ENCODE assay signal across 8 cellular contexts in the genomic region with DNA sequence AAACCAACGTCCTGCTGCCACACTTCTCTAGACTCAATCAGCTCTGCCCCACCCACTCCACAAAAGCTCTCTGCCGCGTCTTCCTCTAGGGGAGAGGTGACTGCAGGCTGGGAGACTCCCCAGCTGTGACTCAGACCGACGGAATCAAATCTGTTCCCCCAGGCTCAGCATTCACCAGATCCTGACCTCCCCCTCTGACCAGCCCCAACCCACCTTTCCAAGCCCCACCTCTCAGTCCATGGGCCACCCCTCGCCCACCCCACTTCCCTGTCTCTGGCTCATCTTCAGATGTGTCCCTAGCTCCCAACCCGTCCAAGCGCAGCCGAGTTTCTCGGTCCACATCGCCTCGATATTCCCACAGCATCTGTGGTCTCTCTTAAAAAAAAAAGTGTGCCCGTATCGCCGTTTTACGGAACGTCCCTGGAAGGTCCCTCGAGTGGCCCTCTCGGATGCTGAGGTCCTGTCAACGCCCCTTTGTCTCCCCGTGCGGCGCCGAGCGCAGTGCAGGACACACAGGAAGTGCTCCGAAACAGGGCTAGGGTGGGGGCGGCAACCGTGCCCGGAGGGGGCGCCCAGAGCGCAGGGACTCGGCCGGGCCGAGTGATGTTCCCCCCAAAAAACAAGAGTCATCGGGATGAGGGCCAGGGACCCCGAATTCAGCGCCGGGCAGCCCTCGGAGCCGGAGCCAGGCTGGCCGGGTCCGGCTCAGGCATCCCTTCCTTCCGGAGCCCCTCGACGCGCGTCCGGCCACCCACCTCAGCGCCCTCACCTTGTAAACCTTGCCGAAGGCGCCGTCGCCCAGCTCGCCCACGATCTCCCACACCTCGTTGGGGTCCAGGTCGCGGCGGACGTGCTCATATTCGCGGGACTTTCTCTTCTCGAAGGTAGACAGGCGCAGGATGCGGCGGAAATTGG. TPM values are rescaled to one million over a fixed set of nuclear protein-coding genes. Genes with fewer than 3 reads are reported as not detected.
DNase-seq lines count a peak whose midpoint lies in the region; ATAC-seq and TF ChIP-seq lines count a peak whose summit lies in the region.

No MANE protein-coding gene starts in this region.

- peaks cover 13 to 18% of the 10 kb centered on the region in 2 donors for H3K4me1 ChIP-seq in mucosa of rectum (ENCODE audit: control insufficient read depth in 2 of 2, insufficient read depth in 2 of 2, low read length in 2 of 2)
- peaks cover 6 to 60% (median 39%) of the 10 kb centered on the region in 4 donors for H3K4me1 ChIP-seq in stomach

- no peak for TF ChIP-seq POLR2A in stomach (IDR thresholded peaks at IDR 0.05)

- H3K4me1 Mint-ChIP-seq in endothelial cell (ENCODE audit: unreplicated experiment) = peaks cover 30% of the 10 kb centered on the region

- H3K27me3 Mint-ChIP-seq in endothelial cell (ENCODE audit: unreplicated experiment) = peaks cover 7% of the 10 kb centered on the region

- TF ChIP-seq CTCF in endothelial cell (IDR thresholded peaks at IDR 0.05; ENCODE audit: unreplicated experiment) (no peak), stomach (IDR thresholded peaks at IDR 0.05) (no peak)

- peak overlapping the region; percentile 91 to 95 for H3K27ac ChIP-seq in mucosa of rectum (ENCODE audit: low read depth in 2 of 2, low read length in 2 of 2)
- peak overlapping the region; percentile 92 to 98 (median 93) for H3K27ac ChIP-seq in stomach

- peak; percentile 21 for ATAC-seq in HG02970 (IDR thresholded peaks at IDR 0.05; ENCODE audit: low FRiP score, unreplicated experiment)

- H3K27me3 ChIP-seq in mucosa of rectum (ENCODE audit: control insufficient read depth in 2 of 2, insufficient read depth in 2 of 2, low read length in 2 of 2) (no peaks in the 10 kb centered on the region), stomach (no peaks in the 10 kb centered on the region)

- H3K9ac ChIP-seq in mucosa of rectum (ENCODE audit: low read depth in 1 of 2, low read length in 2 of 2) = peak overlapping the region; percentile 91 to 93

- WGBS in stomach, 5 donors = 0 to 1% (median 0%) methylated on average over 33 to 66 of the region's 66 CpGs

- H3K36me3 Mint-ChIP-seq in endothelial cell (ENCODE audit: low read depth, unreplicated experiment) = peaks cover 3% of the 10 kb centered on the region

- peak overlapping the region; percentile 98 for H3K4me3 Mint-ChIP-seq in endothelial cell (ENCODE audit: unreplicated experiment)

- no peaks in the 10 kb centered on the region for H3K36me3 ChIP-seq in mucosa of rectum (ENCODE audit: control insufficient read depth in 2 of 2, insufficient read depth in 2 of 2, low read length in 2 of 2)
- H3K36me3 ChIP-seq in stomach = no peaks in the 10 kb centered on the region

- H3K9me3 Mint-ChIP-seq in endothelial cell (ENCODE audit: unreplicated experiment) = no peaks in the 10 kb centered on the region

- TF ChIP-seq EP300 in stomach (IDR thresholded peaks at IDR 0.05) = no peak

- peak; percentile 11 for DNase-seq in NCI-H510A treated with DMSO at 0.1 percent for 48 hours (lab: John Stamatoyannopoulos, UW)
- no peak for DNase-seq in NCI-H510A (lab: John Stamatoyannopoulos, UW)
- peak; percentile 55 to 68 for DNase-seq in NOMO-1 (lab: John Stamatoyannopoulos, UW; ENCODE audit: unreplicated experiment in 2 of 2)
- DNase-seq in activated CD8-positive, alpha-beta memory T cell treated with anti-CD3 and anti-CD28 coated beads, Interleukin-2, amount 50 U/mL, for 24 hours (ENCODE audit: extremely low read depth) = peak; percentile 57
- DNase-seq in endothelial cell (ENCODE audit: low spot score) = peak; percentile 21
- DNase-seq in stomach = peak; percentile 63

- intact Hi-C loops in stomach (cut with DNase I; ENCODE audit: low total_unique reads) = no loop called here

- H3K4me3 ChIP-seq in mucosa of rectum (ENCODE audit: low read length in 2 of 2) = peak overlapping the region; percentile 89 to 92
- H3K4me3 ChIP-seq in stomach = peak overlapping the region; percentile 87 to 96 (median 93)

- no peaks in the 10 kb centered on the region for H3K9me3 ChIP-seq in mucosa of rectum (ENCODE audit: control insufficient read depth in 2 of 2, low read length in 2 of 2)
- H3K9me3 ChIP-seq in stomach = no peaks in the 10 kb centered on the region

- peak overlapping the region; percentile 83 for H3K27ac Mint-ChIP-seq in endothelial cell (ENCODE audit: unreplicated experiment)

RNA-seq across cellular contexts. Expression of a gene that starts 0.6 kb away (rescaled TPM):
- total RNA-seq in endothelial cell (ENCODE audit: unreplicated experiment) = 69.3 TPM
- total RNA-seq in stomach = 10 to 100 TPM in 4 of 5 donors, 1 to 10 TPM in 1; 7.1 to 86.6 (median 29.8) TPM
- 1 to 10 TPM; 6.6 to 8.2 (median 6.9) TPM for polyA plus RNA-seq in stomach

RNA-seq across cellular contexts. Expression of a gene that starts 6.6 kb away (rescaled TPM):
- not detected for total RNA-seq in endothelial cell (ENCODE audit: unreplicated experiment)
- not detected for total RNA-seq in stomach
- polyA plus RNA-seq in stomach = not detected
